8 cellular contexts compared by ENCODE assay signal in genomic region chr13:97434417-97435296, GRCh38. TPM values are rescaled to one million over a fixed set of nuclear protein-coding genes. Genes with fewer than 3 reads are reported as not detected.
DNase-seq lines count a peak whose midpoint lies in the region; ATAC-seq and TF ChIP-seq lines count a peak whose summit lies in the region.

No MANE protein-coding gene starts in this region.

- H3K27ac ChIP-seq in A673 (ENCODE audit: low read depth, low read length, poor library complexity, severe bottlenecking) = peak overlapping the region; percentile 64
- peak overlapping the region; percentile 69 for H3K27ac ChIP-seq in HUES48 (ENCODE audit: low read depth, low read length)
- H3K27ac ChIP-seq in right lobe of liver = peak overlapping the region; percentile 16 to 65 (median 48)

- H3K4me3 Mint-ChIP-seq in central memory CD8-positive, alpha-beta T cell = peak overlapping the region; percentile 84

- no peaks in the 10 kb centered on the region for H3K27me3 Mint-ChIP-seq in central memory CD8-positive, alpha-beta T cell

- TF ChIP-seq POLR2A in right lobe of liver (IDR thresholded peaks at IDR 0.05) = no peak

- intact Hi-C loops in A673 (cut with micrococcal nuclease; ENCODE audit: unreplicated experiment) (loop anchor here (5.0 to 10.0 kb wide), 2 partner anchors 368 to 510 kb away; no protein-coding TSS in a partner anchor), right lobe of liver (cut with DNase I) (no loop called here)

- H3K9me3 Mint-ChIP-seq in central memory CD8-positive, alpha-beta T cell = no peaks in the 10 kb centered on the region

- peak; percentile 1 for ATAC-seq in GM19023 (IDR thresholded peaks at IDR 0.05; ENCODE audit: unreplicated experiment)
- ATAC-seq in central memory CD8-positive, alpha-beta T cell (replicated peaks; ENCODE audit: extremely low read depth, poor library complexity, severe bottlenecking) = no peak
- no peak for ATAC-seq in right lobe of liver
- ATAC-seq in HG02763 (IDR thresholded peaks at IDR 0.05; ENCODE audit: unreplicated experiment) = no peak

- 1% methylated on average over 6 of the region's 59 CpGs for WGBS in right lobe of liver (ENCODE audit: insufficient coverage, low coverage, low lambda C conversion rate, missing lambda C conversion rate)

- peak overlapping the region; percentile 88 for H3K9ac ChIP-seq in HUES48 (ENCODE audit: low read depth, low read length)

- TF ChIP-seq CTCF in A673 (conservative IDR thresholded peaks at IDR 0.05; ENCODE audit: low read depth, low read length) (no peak), WI38 (IDR thresholded peaks at IDR 0.05; ENCODE audit: low read depth, low read length) (no peak), right lobe of liver (IDR thresholded peaks at IDR 0.05) (no peak)

- CTCF ChIA-PET in A673 (lab: Charles Lee) = no interaction called here

- H3K4me1 ChIP-seq in A673 (ENCODE audit: insufficient read depth, low read length, poor library complexity, severe bottlenecking) (peaks cover 39% of the 10 kb centered on the region), HUES48 (ENCODE audit: control insufficient read depth, insufficient read depth, low read length) (peaks cover 16% of the 10 kb centered on the region; the same call in 1 of the 2 replicates), right lobe of liver (peaks cover 0 to 12% (median 1%) of the 10 kb centered on the region in 4 donors)

- H3K9me3 ChIP-seq in A673 (ENCODE audit: low read depth, low read length, poor library complexity, severe bottlenecking) = no peaks in the 10 kb centered on the region
- H3K9me3 ChIP-seq in HUES48 (ENCODE audit: control insufficient read depth, insufficient read depth, low read length) = no peaks in the 10 kb centered on the region
- H3K9me3 ChIP-seq in right lobe of liver = no peaks in the 10 kb centered on the region

- peak overlapping the region; percentile 64 for H3K4me3 ChIP-seq in A673 (ENCODE audit: low read depth, low read length, poor library complexity, severe bottlenecking)
- H3K4me3 ChIP-seq in HUES48 (ENCODE audit: low read depth, low read length) = peak overlapping the region; percentile 97
- peak overlapping the region; percentile 87 for H3K4me3 ChIP-seq in WI38 (ENCODE audit: low read depth, low read length)
- peak overlapping the region; percentile 60 to 66 (median 63) for H3K4me3 ChIP-seq in right lobe of liver

- H3K36me3 Mint-ChIP-seq in central memory CD8-positive, alpha-beta T cell (ENCODE audit: insufficient read depth) = peaks cover 20% of the 10 kb centered on the region

- POLR2A ChIA-PET in A673 (lab: Charles Lee; ENCODE audit: low non-redundant PET) = no interaction called here

- H3K27me3 ChIP-seq in A673 (replicated peaks; ENCODE audit: insufficient read depth, low read depth, low read length, poor library complexity) (no peaks in the 10 kb centered on the region), HUES48 (ENCODE audit: control insufficient read depth, insufficient read depth, low read length) (no peaks in the 10 kb centered on the region), right lobe of liver (no peaks in the 10 kb centered on the region)

- H3K27ac Mint-ChIP-seq in central memory CD8-positive, alpha-beta T cell (ENCODE audit: low read depth) = peak overlapping the region; percentile 50

- H3K4me1 Mint-ChIP-seq in central memory CD8-positive, alpha-beta T cell = peaks cover 34% of the 10 kb centered on the region

- BruUV-seq in A673 (replicated peaks; lab: Mats Ljungman, UMichigan) = no TSS peak

- peak; percentile 39 for DNase-seq in A673 (ENCODE audit: low spot score)
- peak; percentile 23 to 28 for DNase-seq in central memory CD8-positive, alpha-beta T cell (ENCODE audit: low spot score in 2 of 2)
- DNase-seq in right lobe of liver = peak; percentile 47 to 66 (median 54)
- peak; percentile 33 for DNase-seq in stimulated activated CD4-positive, alpha-beta T cell treated with anti-CD3 and anti-CD28 coated beads, Interleukin-4, amount 100 ng/mL, for 24 hours

- H3K36me3 ChIP-seq in A673 (ENCODE audit: insufficient read depth, low read length, poor library complexity, severe bottlenecking) (no peaks in the 10 kb centered on the region), HUES48 (ENCODE audit: control insufficient read depth, insufficient read depth, low read length) (peaks cover 19% of the 10 kb centered on the region), right lobe of liver (no peaks in the 10 kb centered on the region)

RNA-seq across cellular contexts. Expression of gene RAP2A, which starts 0.7 kb away (rescaled TPM):
- total RNA-seq in A673 (2021) (32.8 and 43.6 TPM in 2 replicates), right lobe of liver (10 to 100 TPM in 1 of 6 experiments, 1 to 10 TPM in 5; 7.4 to 16.5 (median 8.8) TPM)
